Comparison of ENCODE assay signal across 21 cellular contexts in the genomic region with DNA sequence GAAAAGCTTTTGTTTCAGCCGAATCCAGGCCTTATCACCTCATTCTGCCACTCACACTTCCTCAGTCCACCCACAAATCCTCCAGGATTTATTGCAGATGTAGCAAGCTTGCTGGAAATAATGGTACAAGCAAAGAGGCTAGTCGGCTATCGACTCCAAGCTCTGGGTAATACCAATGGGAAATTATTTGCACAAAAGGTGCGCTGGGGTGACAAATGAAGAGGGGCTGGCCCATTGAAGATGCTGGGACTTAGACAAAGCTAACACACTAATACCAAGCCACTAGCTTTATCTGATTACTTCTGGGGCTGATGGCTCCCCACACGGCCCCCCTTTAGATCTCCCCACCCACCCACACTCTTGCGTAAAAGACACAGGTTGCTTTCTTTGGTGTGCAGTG.
DNase-seq lines count a peak whose midpoint lies in the region; ATAC-seq and TF ChIP-seq lines count a peak whose summit lies in the region.
"Had no signal": no experiment of that assay in that cellular context is flagged by ENCODE, and none has a peak within 500 bp of the region (broad histone marks: within the 10 kb centered on the region; RNA-seq: fewer than 3 reads in every experiment).

No MANE protein-coding gene starts in this region.

- no peak overlapping the region for H2AFZ ChIP-seq in neural progenitor cell (replicated peaks)

- peaks cover 20% of the 10 kb centered on the region for H3K27me3 ChIP-seq in neural progenitor cell

- peaks cover 40% of the 10 kb centered on the region for H3K4me1 Mint-ChIP-seq in neural progenitor cell
- H3K4me1 Mint-ChIP-seq: B cell, CD14-positive monocyte, T-helper 17 cell had no signal

- H3K4me3 Mint-ChIP-seq in neural progenitor cell, result peak overlapping the region; percentile 34
- H3K4me3 Mint-ChIP-seq: B cell, CD14-positive monocyte, T-helper 17 cell had no signal

- peaks cover 34% of the 10 kb centered on the region for H3K4me1 ChIP-seq in neural progenitor cell
- H3K4me1 ChIP-seq: A549 had no signal

- peaks cover 3% of the 10 kb centered on the region for H3K36me3 Mint-ChIP-seq in neural progenitor cell
- H3K36me3 Mint-ChIP-seq in activated naive CD4-positive, alpha-beta T cell treated with anti-CD3 and anti-CD28 coated beads, Interleukin-2, amount 50 U/mL, for 72 hours, result peaks cover 0 to 6% of the 10 kb centered on the region in 2 donors
- H3K36me3 Mint-ChIP-seq: CD14-positive monocyte had no signal

- DNase-seq in NCI-H1436 treated with DMSO at 0.1 percent for 48 hours (lab: John Stamatoyannopoulos, UW), result peak; percentile 19
- DNase-seq in NCI-H2107 (lab: John Stamatoyannopoulos, UW), result peak; percentile 50
- DNase-seq in NCI-H748 treated with DMSO at 0.1 percent for 48 hours (lab: John Stamatoyannopoulos, UW), result peak; percentile 20
- DNase-seq in neural progenitor cell (ENCODE audit: low spot score), result peak; percentile 93
- DNase-seq in activated naive CD4-positive, alpha-beta T cell treated with anti-CD3 and anti-CD28 coated beads, Interleukin-2, amount 50 U/mL, for 72 hours (ENCODE audit: low spot score in 2 of 2), result no peak
- no peak for DNase-seq in SIG-M5 (lab: John Stamatoyannopoulos, UW)
- no peak for DNase-seq in pons (ENCODE audit: low spot score)
- DNase-seq: EL, GF-D8, IMR-90, NCI-H1092 treated with DMSO at 0.1 percent for 48 hours, NCI-H187 treated with DMSO at 0.1 percent for 48 hours, NCI-H510A, OCI-M1, SW 1271, T-helper 17 cell had no signal

- H3K36me3 ChIP-seq in neural progenitor cell, result no peaks in the 10 kb centered on the region

- H3K27ac Mint-ChIP-seq in neural progenitor cell, result peak overlapping the region; percentile 11
- no peak overlapping the region for H3K27ac Mint-ChIP-seq in activated naive CD4-positive, alpha-beta T cell treated with anti-CD3 and anti-CD28 coated beads, Interleukin-2, amount 50 U/mL, for 72 hours
- H3K27ac Mint-ChIP-seq: B cell, CD14-positive monocyte, T-helper 17 cell had no signal

- TF ChIP-seq CTCF in neural progenitor cell (IDR thresholded peaks at IDR 0.05), result no peak

- H3K4me3 ChIP-seq in neural progenitor cell, result no peak overlapping the region
- H3K4me3 ChIP-seq: A549 had no signal

- peaks cover 10% of the 10 kb centered on the region for H3K27me3 Mint-ChIP-seq in neural progenitor cell (ENCODE audit: insufficient read depth, low read depth)
- H3K27me3 Mint-ChIP-seq: T-helper 17 cell had no signal

- H3F3A ChIP-seq in neural progenitor cell (ENCODE audit: low read depth), result peaks cover 19% of the 10 kb centered on the region

- ATAC-seq in activated naive CD4-positive, alpha-beta T cell treated with anti-CD3 and anti-CD28 coated beads, Interleukin-2, amount 50 U/mL, for 72 hours, result no peak
- ATAC-seq: A549, Right ventricle myocardium inferior, T-helper 17 cell had no signal

- no peak overlapping the region for H3K27ac ChIP-seq in neural progenitor cell
- H3K27ac ChIP-seq: A549, KMS-11 had no signal

- H3K79me2 ChIP-seq in neural progenitor cell (ENCODE audit: low read depth), result no peaks in the 10 kb centered on the region

- no peaks in the 10 kb centered on the region for H3K9me3 ChIP-seq in neural progenitor cell (ENCODE audit: low read depth)
- H3K9me3 ChIP-seq: A549 had no signal

- H4K20me1 ChIP-seq in neural progenitor cell (ENCODE audit: low read depth), result peaks cover 8% of the 10 kb centered on the region

- peaks cover 12% of the 10 kb centered on the region for H3K9me3 Mint-ChIP-seq in neural progenitor cell
- H3K9me3 Mint-ChIP-seq in activated naive CD4-positive, alpha-beta T cell treated with anti-CD3 and anti-CD28 coated beads, Interleukin-2, amount 50 U/mL, for 72 hours, result peaks cover 0 to 16% of the 10 kb centered on the region in 2 donors

- no peak overlapping the region for H3K9ac ChIP-seq in neural progenitor cell
- H3K9ac ChIP-seq: KMS-11 had no signal

- H3K4me2 ChIP-seq in neural progenitor cell, result peak overlapping the region; percentile 57
- H3K4me2 ChIP-seq: A549, KMS-11 had no signal

Comparison
In these comparisons a context has a peak if more than half of its experiments do, and no peak if none do; other contexts are left out.
1. DNase-seq: peak in NCI-H1436 treated with DMSO at 0.1 percent for 48 hours (single experiment), NCI-H2107 (single experiment), NCI-H748 treated with DMSO at 0.1 percent for 48 hours (single experiment) and neural progenitor cell (single experiment); none in activated naive CD4-positive, alpha-beta T cell treated with anti-CD3 and anti-CD28 coated beads, Interleukin-2, amount 50 U/mL, for 72 hours (0 of 2), SIG-M5 (single experiment) and pons (single experiment).